In the genomic region with DNA sequence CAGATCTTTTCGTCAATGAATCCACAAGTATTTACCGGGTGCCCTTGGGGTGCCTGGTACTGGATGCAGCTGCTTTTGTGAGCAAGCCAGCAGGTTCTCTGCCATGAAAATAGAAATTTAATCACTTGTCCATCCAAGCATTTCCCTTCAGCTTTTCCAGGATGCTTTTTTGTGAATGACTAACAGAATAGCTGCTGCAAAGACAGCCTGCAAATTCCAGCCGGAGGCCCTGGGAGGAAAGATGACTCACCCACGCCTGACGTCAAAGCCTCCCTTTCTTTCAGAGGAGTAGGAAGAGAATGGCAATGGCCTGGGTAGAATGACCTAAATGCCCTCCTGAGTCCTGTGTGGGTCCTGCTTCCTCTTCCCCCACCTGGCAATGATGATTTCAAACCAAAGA, we compare ENCODE assay signal across 8 cellular contexts.
DNase-seq lines count a peak whose midpoint lies in the region; ATAC-seq, FAIRE-seq and TF ChIP-seq lines count a peak whose summit lies in the region.

No MANE protein-coding gene starts in this region.

- H3K4me1 ChIP-seq in PC-9 (replicated peaks; ENCODE audit: insufficient read depth) = peaks cover 19% of the 10 kb centered on the region

- peak overlapping the region; percentile 60 for H3K27ac ChIP-seq in PC-9

- ATAC-seq in esophagus mucosa (peak; percentile 79), GM19397 (IDR thresholded peaks at IDR 0.05; ENCODE audit: unreplicated experiment) (no peak), GM21515 (IDR thresholded peaks at IDR 0.05; ENCODE audit: unreplicated experiment) (no peak), GM19463 (IDR thresholded peaks at IDR 0.05; ENCODE audit: unreplicated experiment) (no peak)

- no peak for TF ChIP-seq CTCF in PC-9 (conservative IDR thresholded peaks at IDR 0.05)

- intact Hi-C loops in PC-9 (cut with micrococcal nuclease; ENCODE audit: unreplicated experiment) = loop anchor here (1.0 to 2.0 kb wide), 5 partner anchors 26 to 176 kb away; a partner anchor contains a TSS

- FAIRE-seq in G401.6 (lab: Jason Lieb, UNC) = peak; percentile 95

- peak; percentile 94 to 97 for DNase-seq in PC-9
- DNase-seq in midbrain (lab: John Stamatoyannopoulos, UW) = peak; percentile 52
- DNase-seq in GDM1 (lab: John Stamatoyannopoulos, UW) = no peak

- no peaks in the 10 kb centered on the region for H3K36me3 ChIP-seq in PC-9 (ENCODE audit: low read depth)

- POLR2A ChIA-PET in PC-9 (lab: Charles Lee; ENCODE audit: unreplicated experiment) = interaction anchor here (0.6 to 0.7 kb wide), 2 partner anchors 14 to 90 kb away, joined by 3 to 5 read pairs; no protein-coding TSS in a partner anchor

- CTCF ChIA-PET in PC-9 (lab: Charles Lee) = no interaction called here

- peaks cover 22% of the 10 kb centered on the region for H3F3A ChIP-seq in PC-9 (ENCODE audit: insufficient read depth, low read depth)

- no peaks in the 10 kb centered on the region for H3K9me3 ChIP-seq in PC-9 (ENCODE audit: insufficient read depth, low read depth)

- no peaks in the 10 kb centered on the region for H3K27me3 ChIP-seq in PC-9 (ENCODE audit: insufficient read depth, low read depth)

- H3K4me3 ChIP-seq in PC-9 = no peak overlapping the region

- H3K79me2 ChIP-seq in PC-9 (ENCODE audit: low read depth) = no peaks in the 10 kb centered on the region

- H2AFZ ChIP-seq in PC-9 = no peak overlapping the region

- no TSS peak for BruUV-seq in PC-9 (replicated peaks; lab: Mats Ljungman, UMichigan)

- H4K20me1 ChIP-seq in PC-9 (ENCODE audit: insufficient read depth) = no peaks in the 10 kb centered on the region

- H3K4me2 ChIP-seq in PC-9 = peak overlapping the region; percentile 46

- no peaks in the 10 kb centered on the region for H3K9me2 ChIP-seq in PC-9 (ENCODE audit: insufficient read depth)
